In the genomic region with DNA sequence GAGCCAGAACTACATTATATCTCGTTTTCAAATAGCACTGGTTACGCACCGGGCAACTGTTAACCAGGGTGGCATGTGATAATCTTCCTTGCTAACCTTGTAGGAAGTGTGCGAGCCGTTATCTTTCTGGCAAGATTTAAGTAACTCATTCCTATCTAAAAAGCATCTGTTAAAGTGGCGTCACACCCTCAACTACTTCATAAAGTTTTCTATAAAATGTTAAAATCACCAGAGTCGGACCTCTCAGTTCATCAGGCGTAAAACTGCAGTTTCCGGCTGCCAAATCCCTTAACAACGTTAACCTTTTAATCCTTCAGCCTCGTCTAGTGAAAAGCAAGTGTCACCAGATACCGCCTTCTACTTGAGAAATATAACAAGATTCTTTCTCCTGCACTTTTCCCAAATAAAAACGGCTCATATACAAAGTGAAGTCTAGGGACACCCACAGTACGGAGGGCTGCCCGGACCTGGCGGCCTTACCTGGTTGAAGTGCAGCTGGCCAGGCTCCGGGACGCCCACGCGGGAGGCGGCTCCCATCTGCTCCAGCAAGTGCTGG, we compare ENCODE assay signal across 1 cellular context.
A peak's percentile ranks its signal among the peaks of the same experiment; 100 is the strongest.
TF ChIP-seq lines count a peak whose summit lies in the region.

No MANE protein-coding gene starts in this region.

TF ChIP-seq in K562, 482 proteins besides CTCF, POLR2A, EP300 and RAD21 (continued from another document and continues in another):
- TF ChIP-seq, protein P1, sequence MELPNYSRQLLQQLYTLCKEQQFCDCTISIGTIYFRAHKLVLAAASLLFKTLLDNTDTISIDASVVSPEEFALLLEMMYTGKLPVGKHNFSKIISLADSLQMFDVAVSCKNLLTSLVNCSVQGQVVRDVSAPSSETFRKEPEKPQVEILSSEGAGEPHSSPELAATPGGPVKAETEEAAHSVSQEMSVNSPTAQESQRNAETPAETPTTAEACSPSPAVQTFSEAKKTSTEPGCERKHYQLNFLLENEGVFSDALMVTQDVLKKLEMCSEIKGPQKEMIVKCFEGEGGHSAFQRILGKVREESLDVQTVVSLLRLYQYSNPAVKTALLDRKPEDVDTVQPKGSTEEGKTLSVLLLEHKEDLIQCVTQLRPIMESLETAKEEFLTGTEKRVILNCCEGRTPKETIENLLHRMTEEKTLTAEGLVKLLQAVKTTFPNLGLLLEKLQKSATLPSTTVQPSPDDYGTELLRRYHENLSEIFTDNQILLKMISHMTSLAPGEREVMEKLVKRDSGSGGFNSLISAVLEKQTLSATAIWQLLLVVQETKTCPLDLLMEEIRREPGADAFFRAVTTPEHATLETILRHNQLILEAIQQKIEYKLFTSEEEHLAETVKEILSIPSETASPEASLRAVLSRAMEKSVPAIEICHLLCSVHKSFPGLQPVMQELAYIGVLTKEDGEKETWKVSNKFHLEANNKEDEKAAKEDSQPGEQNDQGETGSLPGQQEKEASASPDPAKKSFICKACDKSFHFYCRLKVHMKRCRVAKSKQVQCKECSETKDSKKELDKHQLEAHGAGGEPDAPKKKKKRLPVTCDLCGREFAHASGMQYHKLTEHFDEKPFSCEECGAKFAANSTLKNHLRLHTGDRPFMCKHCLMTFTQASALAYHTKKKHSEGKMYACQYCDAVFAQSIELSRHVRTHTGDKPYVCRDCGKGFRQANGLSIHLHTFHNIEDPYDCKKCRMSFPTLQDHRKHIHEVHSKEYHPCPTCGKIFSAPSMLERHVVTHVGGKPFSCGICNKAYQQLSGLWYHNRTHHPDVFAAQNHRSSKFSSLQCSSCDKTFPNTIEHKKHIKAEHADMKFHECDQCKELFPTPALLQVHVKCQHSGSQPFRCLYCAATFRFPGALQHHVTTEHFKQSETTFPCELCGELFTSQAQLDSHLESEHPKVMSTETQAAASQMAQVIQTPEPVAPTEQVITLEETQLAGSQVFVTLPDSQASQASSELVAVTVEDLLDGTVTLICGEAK (IDR thresholded peaks at IDR 0.05), result peak; percentile 82
- TF ChIP-seq, protein P1 (CRISPR knock-in tag; IDR thresholded peaks at IDR 0.05), result peak; percentile 34; the same call in 1 of the 2 replicates
- TF ChIP-seq ZNF311 (CRISPR knock-in tag; IDR thresholded peaks at IDR 0.05), result no peak
- no peak for TF ChIP-seq ZNF77 (CRISPR knock-in tag; IDR thresholded peaks at IDR 0.05)
- TF ChIP-seq ZNF347 (CRISPR knock-in tag; IDR thresholded peaks at IDR 0.05; ENCODE audit: low read depth), result no peak
- peak; percentile 64 for TF ChIP-seq STAT5A (IDR thresholded peaks at IDR 0.05; ENCODE audit: borderline replicate concordance, low read length)
- TF ChIP-seq, protein P2, sequence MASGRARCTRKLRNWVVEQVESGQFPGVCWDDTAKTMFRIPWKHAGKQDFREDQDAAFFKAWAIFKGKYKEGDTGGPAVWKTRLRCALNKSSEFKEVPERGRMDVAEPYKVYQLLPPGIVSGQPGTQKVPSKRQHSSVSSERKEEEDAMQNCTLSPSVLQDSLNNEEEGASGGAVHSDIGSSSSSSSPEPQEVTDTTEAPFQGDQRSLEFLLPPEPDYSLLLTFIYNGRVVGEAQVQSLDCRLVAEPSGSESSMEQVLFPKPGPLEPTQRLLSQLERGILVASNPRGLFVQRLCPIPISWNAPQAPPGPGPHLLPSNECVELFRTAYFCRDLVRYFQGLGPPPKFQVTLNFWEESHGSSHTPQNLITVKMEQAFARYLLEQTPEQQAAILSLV (tag; IDR thresholded peaks at IDR 0.05), result no peak
- no peak for TF ChIP-seq TBP (optimal IDR thresholded peaks at IDR 0.05; ENCODE audit: low read depth, low read length)
- TF ChIP-seq, protein P3, sequence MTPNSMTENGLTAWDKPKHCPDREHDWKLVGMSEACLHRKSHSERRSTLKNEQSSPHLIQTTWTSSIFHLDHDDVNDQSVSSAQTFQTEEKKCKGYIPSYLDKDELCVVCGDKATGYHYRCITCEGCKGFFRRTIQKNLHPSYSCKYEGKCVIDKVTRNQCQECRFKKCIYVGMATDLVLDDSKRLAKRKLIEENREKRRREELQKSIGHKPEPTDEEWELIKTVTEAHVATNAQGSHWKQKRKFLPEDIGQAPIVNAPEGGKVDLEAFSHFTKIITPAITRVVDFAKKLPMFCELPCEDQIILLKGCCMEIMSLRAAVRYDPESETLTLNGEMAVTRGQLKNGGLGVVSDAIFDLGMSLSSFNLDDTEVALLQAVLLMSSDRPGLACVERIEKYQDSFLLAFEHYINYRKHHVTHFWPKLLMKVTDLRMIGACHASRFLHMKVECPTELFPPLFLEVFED (CRISPR knock-in tag; conservative IDR thresholded peaks at IDR 0.05), result no peak
- no peak for TF ChIP-seq MYNN (IDR thresholded peaks at IDR 0.05)
- no peak for TF ChIP-seq MYNN (CRISPR knock-in tag; IDR thresholded peaks at IDR 0.05)
- TF ChIP-seq, protein P4, sequence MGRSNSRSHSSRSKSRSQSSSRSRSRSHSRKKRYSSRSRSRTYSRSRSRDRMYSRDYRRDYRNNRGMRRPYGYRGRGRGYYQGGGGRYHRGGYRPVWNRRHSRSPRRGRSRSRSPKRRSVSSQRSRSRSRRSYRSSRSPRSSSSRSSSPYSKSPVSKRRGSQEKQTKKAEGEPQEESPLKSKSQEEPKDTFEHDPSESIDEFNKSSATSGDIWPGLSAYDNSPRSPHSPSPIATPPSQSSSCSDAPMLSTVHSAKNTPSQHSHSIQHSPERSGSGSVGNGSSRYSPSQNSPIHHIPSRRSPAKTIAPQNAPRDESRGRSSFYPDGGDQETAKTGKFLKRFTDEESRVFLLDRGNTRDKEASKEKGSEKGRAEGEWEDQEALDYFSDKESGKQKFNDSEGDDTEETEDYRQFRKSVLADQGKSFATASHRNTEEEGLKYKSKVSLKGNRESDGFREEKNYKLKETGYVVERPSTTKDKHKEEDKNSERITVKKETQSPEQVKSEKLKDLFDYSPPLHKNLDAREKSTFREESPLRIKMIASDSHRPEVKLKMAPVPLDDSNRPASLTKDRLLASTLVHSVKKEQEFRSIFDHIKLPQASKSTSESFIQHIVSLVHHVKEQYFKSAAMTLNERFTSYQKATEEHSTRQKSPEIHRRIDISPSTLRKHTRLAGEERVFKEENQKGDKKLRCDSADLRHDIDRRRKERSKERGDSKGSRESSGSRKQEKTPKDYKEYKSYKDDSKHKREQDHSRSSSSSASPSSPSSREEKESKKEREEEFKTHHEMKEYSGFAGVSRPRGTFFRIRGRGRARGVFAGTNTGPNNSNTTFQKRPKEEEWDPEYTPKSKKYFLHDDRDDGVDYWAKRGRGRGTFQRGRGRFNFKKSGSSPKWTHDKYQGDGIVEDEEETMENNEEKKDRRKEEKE (IDR thresholded peaks at IDR 0.05; ENCODE audit: borderline replicate concordance in 1 of 2, control insufficient read depth in 1 of 2, low read depth in 2 of 2, low read length in 1 of 2), result no peak
- TF ChIP-seq PURB (CRISPR knock-in tag; IDR thresholded peaks at IDR 0.05; ENCODE audit: low read depth), result no peak
- peak; percentile 34; the same call in 1 of the 2 replicates for TF ChIP-seq FOXM1 (IDR thresholded peaks at IDR 0.05; ENCODE audit: low read depth)
- no peak for TF ChIP-seq FOXM1 (CRISPR knock-in tag; IDR thresholded peaks at IDR 0.05; ENCODE audit: low read depth)
- no peak for TF ChIP-seq FOXK2 (conservative IDR thresholded peaks at IDR 0.05 in 1 of 2, IDR thresholded peaks at IDR 0.05 in 1 of 2; ENCODE audit: low read depth in 2 of 2)
- TF ChIP-seq FOS (IDR thresholded peaks at IDR 0.05; ENCODE audit: extremely low read depth, insufficient read length), result no peak
- TF ChIP-seq, protein P5, sequence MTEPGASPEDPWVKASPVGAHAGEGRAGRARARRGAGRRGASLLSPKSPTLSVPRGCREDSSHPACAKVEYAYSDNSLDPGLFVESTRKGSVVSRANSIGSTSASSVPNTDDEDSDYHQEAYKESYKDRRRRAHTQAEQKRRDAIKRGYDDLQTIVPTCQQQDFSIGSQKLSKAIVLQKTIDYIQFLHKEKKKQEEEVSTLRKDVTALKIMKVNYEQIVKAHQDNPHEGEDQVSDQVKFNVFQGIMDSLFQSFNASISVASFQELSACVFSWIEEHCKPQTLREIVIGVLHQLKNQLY (CRISPR knock-in tag; conservative IDR thresholded peaks at IDR 0.05), result no peak
- TF ChIP-seq NCOA1 (IDR thresholded peaks at IDR 0.05; ENCODE audit: low read depth), result peak; percentile 49; the same call in 1 of the 2 replicates
- no peak for TF ChIP-seq TCF7 (IDR thresholded peaks at IDR 0.05; ENCODE audit: borderline replicate concordance)
- TF ChIP-seq MCM7 (IDR thresholded peaks at IDR 0.05), result no peak
- TF ChIP-seq, protein P6, sequence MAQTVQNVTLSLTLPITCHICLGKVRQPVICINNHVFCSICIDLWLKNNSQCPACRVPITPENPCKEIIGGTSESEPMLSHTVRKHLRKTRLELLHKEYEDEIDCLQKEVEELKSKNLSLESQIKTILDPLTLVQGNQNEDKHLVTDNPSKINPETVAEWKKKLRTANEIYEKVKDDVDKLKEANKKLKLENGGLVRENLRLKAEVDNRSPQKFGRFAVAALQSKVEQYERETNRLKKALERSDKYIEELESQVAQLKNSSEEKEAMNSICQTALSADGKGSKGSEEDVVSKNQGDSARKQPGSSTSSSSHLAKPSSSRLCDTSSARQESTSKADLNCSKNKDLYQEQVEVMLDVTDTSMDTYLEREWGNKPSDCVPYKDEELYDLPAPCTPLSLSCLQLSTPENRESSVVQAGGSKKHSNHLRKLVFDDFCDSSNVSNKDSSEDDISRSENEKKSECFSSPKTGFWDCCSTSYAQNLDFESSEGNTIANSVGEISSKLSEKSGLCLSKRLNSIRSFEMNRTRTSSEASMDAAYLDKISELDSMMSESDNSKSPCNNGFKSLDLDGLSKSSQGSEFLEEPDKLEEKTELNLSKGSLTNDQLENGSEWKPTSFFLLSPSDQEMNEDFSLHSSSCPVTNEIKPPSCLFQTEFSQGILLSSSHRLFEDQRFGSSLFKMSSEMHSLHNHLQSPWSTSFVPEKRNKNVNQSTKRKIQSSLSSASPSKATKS (CRISPR knock-in tag; IDR thresholded peaks at IDR 0.05), result no peak
- TF ChIP-seq ETV6 (IDR thresholded peaks at IDR 0.05; ENCODE audit: borderline replicate concordance in 1 of 2, low read depth in 2 of 2, low read length in 1 of 2), result no peak
- TF ChIP-seq ETV6 (CRISPR knock-in tag; IDR thresholded peaks at IDR 0.05; ENCODE audit: borderline replicate concordance), result no peak
- TF ChIP-seq, protein P7, sequence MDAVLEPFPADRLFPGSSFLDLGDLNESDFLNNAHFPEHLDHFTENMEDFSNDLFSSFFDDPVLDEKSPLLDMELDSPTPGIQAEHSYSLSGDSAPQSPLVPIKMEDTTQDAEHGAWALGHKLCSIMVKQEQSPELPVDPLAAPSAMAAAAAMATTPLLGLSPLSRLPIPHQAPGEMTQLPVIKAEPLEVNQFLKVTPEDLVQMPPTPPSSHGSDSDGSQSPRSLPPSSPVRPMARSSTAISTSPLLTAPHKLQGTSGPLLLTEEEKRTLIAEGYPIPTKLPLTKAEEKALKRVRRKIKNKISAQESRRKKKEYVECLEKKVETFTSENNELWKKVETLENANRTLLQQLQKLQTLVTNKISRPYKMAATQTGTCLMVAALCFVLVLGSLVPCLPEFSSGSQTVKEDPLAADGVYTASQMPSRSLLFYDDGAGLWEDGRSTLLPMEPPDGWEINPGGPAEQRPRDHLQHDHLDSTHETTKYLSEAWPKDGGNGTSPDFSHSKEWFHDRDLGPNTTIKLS (IDR thresholded peaks at IDR 0.05; ENCODE audit: borderline replicate concordance, low read depth), result no peak
- TF ChIP-seq KLF16 (IDR thresholded peaks at IDR 0.05), result no peak
- TF ChIP-seq, protein P8, sequence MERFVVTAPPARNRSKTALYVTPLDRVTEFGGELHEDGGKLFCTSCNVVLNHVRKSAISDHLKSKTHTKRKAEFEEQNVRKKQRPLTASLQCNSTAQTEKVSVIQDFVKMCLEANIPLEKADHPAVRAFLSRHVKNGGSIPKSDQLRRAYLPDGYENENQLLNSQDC (CRISPR knock-in tag; IDR thresholded peaks at IDR 0.05), result no peak
- TF ChIP-seq CBX8 (IDR thresholded peaks at IDR 0.05; ENCODE audit: borderline replicate concordance, extremely low read depth, low read depth, low read length, poor library complexity, severe bottlenecking), result no peak
- TF ChIP-seq CBFA2T2 (conservative IDR thresholded peaks at IDR 0.05), result peak; percentile 75
- no peak for TF ChIP-seq NONO (IDR thresholded peaks at IDR 0.05; ENCODE audit: low read depth in 2 of 2, low read length in 1 of 2)
- TF ChIP-seq LARP7 (IDR thresholded peaks at IDR 0.05), result no peak
- TF ChIP-seq MTA2 (IDR thresholded peaks at IDR 0.05; ENCODE audit: low read depth), result peak; percentile 63; the same call in 1 of the 2 replicates
- no peak for TF ChIP-seq ZNF707 (CRISPR knock-in tag; conservative IDR thresholded peaks at IDR 0.05)
- TF ChIP-seq ZNF75A (CRISPR knock-in tag; IDR thresholded peaks at IDR 0.05), result no peak
- TF ChIP-seq ILF3 (IDR thresholded peaks at IDR 0.05; ENCODE audit: borderline replicate concordance), result no peak
- no peak for TF ChIP-seq PHF8 (IDR thresholded peaks at IDR 0.05; ENCODE audit: borderline replicate concordance, low read length)
- no peak for TF ChIP-seq SRSF3 (IDR thresholded peaks at IDR 0.05; ENCODE audit: insufficient read depth, low read length)
- TF ChIP-seq ZNF584 (CRISPR knock-in tag; IDR thresholded peaks at IDR 0.05; ENCODE audit: low read depth), result no peak
